8 cellular contexts compared by ENCODE assay signal in the genomic region with DNA sequence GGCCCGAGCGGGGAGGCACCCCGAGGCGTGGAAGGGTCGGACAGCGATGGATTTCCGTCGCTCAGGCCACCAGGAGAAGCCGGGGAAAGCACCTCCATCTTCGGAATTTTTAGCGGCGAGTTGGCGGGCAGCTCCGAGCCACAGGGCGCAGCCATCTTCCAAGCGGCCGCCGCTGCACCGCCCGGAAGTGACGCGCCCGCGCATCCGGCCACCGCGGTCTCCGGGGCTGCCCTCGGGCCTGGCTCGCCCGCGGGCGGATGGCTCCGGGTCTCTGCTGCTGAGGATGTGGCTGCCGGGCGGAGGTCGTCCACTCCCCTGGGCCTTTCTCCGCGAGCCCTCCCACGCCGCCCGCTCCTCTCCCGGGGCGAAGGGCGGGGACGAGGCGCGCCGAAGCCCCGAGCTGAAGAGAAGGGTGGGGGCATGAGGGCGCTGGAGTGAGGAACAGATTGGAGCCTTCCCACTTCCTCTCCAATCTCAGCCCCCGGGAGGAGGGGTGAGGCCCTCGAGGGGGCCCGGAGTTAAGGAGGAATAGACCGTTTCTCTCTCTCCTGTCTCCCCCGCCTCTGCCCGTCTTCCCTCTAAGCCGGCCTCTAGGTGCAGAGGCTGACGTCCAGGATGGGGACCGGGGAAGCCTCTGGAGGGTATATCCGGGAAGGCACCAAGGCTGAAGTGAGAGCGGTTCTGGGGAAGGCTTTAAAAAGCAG. TPM values are rescaled to one million over a fixed set of nuclear protein-coding genes. Genes with fewer than 3 reads are reported as not detected.
DNase-seq lines count a peak whose midpoint lies in the region; ATAC-seq and TF ChIP-seq lines count a peak whose summit lies in the region.

Gene MSANTD2, minus strand, starts transcription at position 181 of the 704 bp plus-strand sequence. Its CDS starts 26 bp downstream, at position 155.

- peak; percentile 62 to 96 (median 94) for DNase-seq in NCI-H1417 (lab: John Stamatoyannopoulos, UW)
- peak; percentile 60 for DNase-seq in T1000 (lab: John Stamatoyannopoulos, UW)
- peak; percentile 89 for DNase-seq in astrocyte of the spinal cord (ENCODE audit: low read depth, low spot score)
- peak; percentile 43 to 94 (median 83) for DNase-seq in hypothalamus (lab: John Stamatoyannopoulos, UW)
- DNase-seq in sciatic nerve (ENCODE audit: low spot score), result peak; percentile 90
- DNase-seq in OCI-M2 (lab: John Stamatoyannopoulos, UW; ENCODE audit: unreplicated experiment), result no peak

- ATAC-seq in GM18498 (IDR thresholded peaks at IDR 0.05; ENCODE audit: unreplicated experiment) (peak; percentile 94), HG02678 (IDR thresholded peaks at IDR 0.05; ENCODE audit: unreplicated experiment) (peak; percentile 92), sciatic nerve (peak; percentile 97)

- intact Hi-C loops in sciatic nerve (cut with DNase I), result no loop called here

- TF ChIP-seq CTCF in astrocyte of the spinal cord (IDR thresholded peaks at IDR 0.05; ENCODE audit: low read depth, low read length), result no peak

- in situ Hi-C loops in astrocyte of the spinal cord (cut with HindIII; ENCODE audit: low sequenced_read_pairs), result no loop called here

- peak within 1 kb of the TSS; percentile 66 for H3K4me3 ChIP-seq in astrocyte of the spinal cord (ENCODE audit: low read depth, low read length)

RNA-seq across cellular contexts. Expression of gene MSANTD2, which starts in this region (rescaled TPM):
- total RNA-seq in sciatic nerve, result 22.1 TPM
